Comparison of ENCODE assay signal across 2 cellular contexts in genomic region chr19:47539747-47540311, GRCh38.
TF ChIP-seq lines count a peak whose summit lies in the region.

No MANE protein-coding gene starts in this region.

TF ChIP-seq in SK-N-SH, 30 proteins besides CTCF, POLR2A, EP300 and RAD21 (continued from another document):
- no peak for TF ChIP-seq REST (IDR thresholded peaks at IDR 0.05; ENCODE audit: low read depth, low read length)
- TF ChIP-seq IRF3 (IDR thresholded peaks at IDR 0.05; ENCODE audit: low read depth, low read length): no peak
- TF ChIP-seq YY1 (IDR thresholded peaks at IDR 0.05; ENCODE audit: low read depth): no peak
- TF ChIP-seq POLR2AphosphoS5 (IDR thresholded peaks at IDR 0.05; ENCODE audit: low read depth, low read length): no peak
- TF ChIP-seq NFIC (IDR thresholded peaks at IDR 0.05; ENCODE audit: borderline replicate concordance): no peak
- no peak for TF ChIP-seq TAF1 (IDR thresholded peaks at IDR 0.05; ENCODE audit: borderline replicate concordance, low read depth, low read length)
- TF ChIP-seq MEF2A (IDR thresholded peaks at IDR 0.05; ENCODE audit: borderline replicate concordance, low read depth): no peak
- no peak for TF ChIP-seq RFX5 (IDR thresholded peaks at IDR 0.05; ENCODE audit: low read length)
- no peak for TF ChIP-seq GATA2 (CRISPR knock-in tag; IDR thresholded peaks at IDR 0.05)

TF ChIP-seq in SK-N-SH treated with all-trans-retinoic acid at 6 μM for 48 hours, 23 proteins besides CTCF, POLR2A, EP300 and RAD21 (continued from another document):
- TF ChIP-seq POU6F1 (CRISPR knock-in tag; IDR thresholded peaks at IDR 0.05; ENCODE audit: borderline replicate concordance, low read depth): no peak
- TF ChIP-seq TCF4 (CRISPR knock-in tag; IDR thresholded peaks at IDR 0.05; ENCODE audit: borderline replicate concordance): no peak
- no peak for TF ChIP-seq ISL1 (CRISPR knock-in tag; IDR thresholded peaks at IDR 0.05)
- TF ChIP-seq TSHZ2 (CRISPR knock-in tag; IDR thresholded peaks at IDR 0.05): no peak
- TF ChIP-seq ZFP30 (CRISPR knock-in tag; IDR thresholded peaks at IDR 0.05): no peak
